ENCODE assay signal across 1 cellular context in genomic region chr13:80664930-80665329, GRCh38.
A peak's percentile ranks its signal among the peaks of the same experiment; 100 is the strongest.
TF ChIP-seq lines count a peak whose summit lies in the region.

No MANE protein-coding gene starts in this region.

TF ChIP-seq in K562, 482 proteins besides CTCF, POLR2A, EP300 and RAD21 (continued from another document):
- TF ChIP-seq NONO (IDR thresholded peaks at IDR 0.05; ENCODE audit: low read depth in 2 of 2, low read length in 1 of 2), result peak in 1 of 2 experiments; percentile 32; a peak in 1 of 4 replicates
- TF ChIP-seq HDAC2 (IDR thresholded peaks at IDR 0.05), result no peak
TF ChIP-seq in K562: peak in this region for 6.
